1 cellular context compared by ENCODE assay signal in the genomic region with DNA sequence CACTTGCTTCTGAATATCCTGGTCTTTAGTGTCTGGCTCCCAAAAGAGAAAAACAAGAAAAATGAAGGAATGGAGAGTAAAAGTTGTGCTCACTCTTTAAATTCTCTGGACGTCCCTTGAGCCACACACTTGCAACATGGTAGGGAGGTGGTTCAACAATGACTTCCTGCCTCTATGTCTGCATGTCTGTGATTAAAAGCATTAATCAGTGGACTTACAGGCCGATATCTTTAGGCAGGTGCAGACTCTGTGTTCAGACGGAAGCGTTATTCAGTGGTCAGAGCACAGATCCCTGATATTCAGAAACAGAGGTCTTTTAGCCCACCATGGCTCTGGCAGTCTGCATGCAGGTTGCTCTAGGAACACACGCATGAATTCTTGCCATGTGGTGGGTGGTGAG.
TF ChIP-seq lines count a peak whose summit lies in the region.

No MANE protein-coding gene starts in this region.

TF ChIP-seq in K562, 482 proteins besides CTCF, POLR2A, EP300 and RAD21 (continued from another document and continues in another):
- TF ChIP-seq ZNF407 (IDR thresholded peaks at IDR 0.05; ENCODE audit: low read depth) (no peak), GTF3C2 (IDR thresholded peaks at IDR 0.05; ENCODE audit: borderline replicate concordance, extremely low read depth, insufficient read length) (no peak), SMARCA4 (IDR thresholded peaks at IDR 0.05) (peak; percentile 60; the same call in 1 of the 2 replicates), ZNF707 (CRISPR knock-in tag; conservative IDR thresholded peaks at IDR 0.05) (no peak), MYC (IDR thresholded peaks at IDR 0.05; ENCODE audit: low read depth, low read length) (no peak), MYC (CRISPR knock-in tag; IDR thresholded peaks at IDR 0.05; ENCODE audit: borderline replicate concordance, low read depth) (no peak), ATF1 (CRISPR knock-in tag; IDR thresholded peaks at IDR 0.05) (no peak), ATF1 (tag; IDR thresholded peaks at IDR 0.05) (no peak), FOS (IDR thresholded peaks at IDR 0.05; ENCODE audit: extremely low read depth, insufficient read length) (no peak), HBP1 (CRISPR knock-in tag; IDR thresholded peaks at IDR 0.05) (no peak), CHCHD3 (CRISPR knock-in tag; IDR thresholded peaks at IDR 0.05) (no peak), GABPB2 (CRISPR knock-in tag; conservative IDR thresholded peaks at IDR 0.05) (no peak), ILK (tag; IDR thresholded peaks at IDR 0.05; ENCODE audit: borderline replicate concordance, low read depth) (no peak), POLR2AphosphoS2 (IDR thresholded peaks at IDR 0.05; ENCODE audit: low read length) (no peak), CAMTA2 (CRISPR knock-in tag; conservative IDR thresholded peaks at IDR 0.05) (no peak), ZNF184 (CRISPR knock-in tag; IDR thresholded peaks at IDR 0.05) (no peak), THRAP3 (IDR thresholded peaks at IDR 0.05; ENCODE audit: borderline replicate concordance) (no peak), MYBL2 (IDR thresholded peaks at IDR 0.05; ENCODE audit: low read depth) (no peak), MYBL2 (CRISPR knock-in tag; IDR thresholded peaks at IDR 0.05; ENCODE audit: borderline replicate concordance) (no peak), TAL1 (IDR thresholded peaks at IDR 0.05) (peak; percentile 72), ETV5 (CRISPR knock-in tag; IDR thresholded peaks at IDR 0.05; ENCODE audit: low read depth) (peak; percentile 21; the same call in 1 of the 2 replicates), HNRNPH1 (optimal IDR thresholded peaks at IDR 0.05; ENCODE audit: low read depth, low read length) (no peak), MEF2A (IDR thresholded peaks at IDR 0.05; ENCODE audit: control insufficient read depth, low read depth, low read length) (no peak), POLR2H (tag; IDR thresholded peaks at IDR 0.05; ENCODE audit: low read depth) (no peak), ZNF124 (CRISPR knock-in tag; IDR thresholded peaks at IDR 0.05) (no peak), TCF7L2 (IDR thresholded peaks at IDR 0.05; ENCODE audit: low read depth, low read length) (no peak), THAP12 (CRISPR knock-in tag; IDR thresholded peaks at IDR 0.05) (no peak), POLR2G (IDR thresholded peaks at IDR 0.05; ENCODE audit: low read depth, low read length) (no peak), KLF1 (tag; IDR thresholded peaks at IDR 0.05) (no peak), SOX6 (IDR thresholded peaks at IDR 0.05) (0 out of 2 replicates have a peak, but pooled peaks have one; percentile 43), FOXJ3 (CRISPR knock-in tag; IDR thresholded peaks at IDR 0.05) (no peak), CSDE1 (IDR thresholded peaks at IDR 0.05) (no peak), MTA3 (IDR thresholded peaks at IDR 0.05; ENCODE audit: borderline replicate concordance) (no peak), ATF2 (CRISPR knock-in tag; IDR thresholded peaks at IDR 0.05) (no peak), POLR3A (IDR thresholded peaks at IDR 0.05; ENCODE audit: borderline replicate concordance, extremely low read depth, insufficient read depth, insufficient read length) (no peak), NFYB (IDR thresholded peaks at IDR 0.05; ENCODE audit: extremely low read depth, insufficient read length) (no peak), ZFPM2 (CRISPR knock-in tag; IDR thresholded peaks at IDR 0.05) (no peak), SETDB1 (IDR thresholded peaks at IDR 0.05; ENCODE audit: low read length) (no peak)
- TF ChIP-seq, protein P1, sequence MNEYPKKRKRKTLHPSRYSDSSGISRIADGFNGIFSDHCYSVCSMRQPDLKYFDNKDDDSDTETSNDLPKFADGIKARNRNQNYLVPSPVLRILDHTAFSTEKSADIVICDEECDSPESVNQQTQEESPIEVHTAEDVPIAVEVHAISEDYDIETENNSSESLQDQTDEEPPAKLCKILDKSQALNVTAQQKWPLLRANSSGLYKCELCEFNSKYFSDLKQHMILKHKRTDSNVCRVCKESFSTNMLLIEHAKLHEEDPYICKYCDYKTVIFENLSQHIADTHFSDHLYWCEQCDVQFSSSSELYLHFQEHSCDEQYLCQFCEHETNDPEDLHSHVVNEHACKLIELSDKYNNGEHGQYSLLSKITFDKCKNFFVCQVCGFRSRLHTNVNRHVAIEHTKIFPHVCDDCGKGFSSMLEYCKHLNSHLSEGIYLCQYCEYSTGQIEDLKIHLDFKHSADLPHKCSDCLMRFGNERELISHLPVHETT (CRISPR knock-in tag; conservative IDR thresholded peaks at IDR 0.05 in 1 of 2, IDR thresholded peaks at IDR 0.05 in 1 of 2): no peak
- TF ChIP-seq, protein P2, sequence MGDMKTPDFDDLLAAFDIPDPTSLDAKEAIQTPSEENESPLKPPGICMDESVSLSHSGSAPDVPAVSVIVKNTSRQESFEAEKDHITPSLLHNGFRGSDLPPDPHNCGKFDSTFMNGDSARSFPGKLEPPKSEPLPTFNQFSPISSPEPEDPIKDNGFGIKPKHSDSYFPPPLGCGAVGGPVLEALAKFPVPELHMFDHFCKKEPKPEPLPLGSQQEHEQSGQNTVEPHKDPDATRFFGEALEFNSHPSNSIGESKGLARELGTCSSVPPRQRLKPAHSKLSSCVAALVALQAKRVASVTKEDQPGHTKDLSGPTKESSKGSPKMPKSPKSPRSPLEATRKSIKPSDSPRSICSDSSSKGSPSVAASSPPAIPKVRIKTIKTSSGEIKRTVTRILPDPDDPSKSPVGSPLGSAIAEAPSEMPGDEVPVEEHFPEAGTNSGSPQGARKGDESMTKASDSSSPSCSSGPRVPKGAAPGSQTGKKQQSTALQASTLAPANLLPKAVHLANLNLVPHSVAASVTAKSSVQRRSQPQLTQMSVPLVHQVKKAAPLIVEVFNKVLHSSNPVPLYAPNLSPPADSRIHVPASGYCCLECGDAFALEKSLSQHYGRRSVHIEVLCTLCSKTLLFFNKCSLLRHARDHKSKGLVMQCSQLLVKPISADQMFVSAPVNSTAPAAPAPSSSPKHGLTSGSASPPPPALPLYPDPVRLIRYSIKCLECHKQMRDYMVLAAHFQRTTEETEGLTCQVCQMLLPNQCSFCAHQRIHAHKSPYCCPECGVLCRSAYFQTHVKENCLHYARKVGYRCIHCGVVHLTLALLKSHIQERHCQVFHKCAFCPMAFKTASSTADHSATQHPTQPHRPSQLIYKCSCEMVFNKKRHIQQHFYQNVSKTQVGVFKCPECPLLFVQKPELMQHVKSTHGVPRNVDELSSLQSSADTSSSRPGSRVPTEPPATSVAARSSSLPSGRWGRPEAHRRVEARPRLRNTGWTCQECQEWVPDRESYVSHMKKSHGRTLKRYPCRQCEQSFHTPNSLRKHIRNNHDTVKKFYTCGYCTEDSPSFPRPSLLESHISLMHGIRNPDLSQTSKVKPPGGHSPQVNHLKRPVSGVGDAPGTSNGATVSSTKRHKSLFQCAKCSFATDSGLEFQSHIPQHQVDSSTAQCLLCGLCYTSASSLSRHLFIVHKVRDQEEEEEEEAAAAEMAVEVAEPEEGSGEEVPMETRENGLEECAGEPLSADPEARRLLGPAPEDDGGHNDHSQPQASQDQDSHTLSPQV (IDR thresholded peaks at IDR 0.05): peak; percentile 21; the same call in 1 of the 2 replicates
